14 cellular contexts compared by ENCODE assay signal in genomic region chr12:6530576-6531260, GRCh38. TPM values are rescaled to one million over a fixed set of nuclear protein-coding genes. Genes with fewer than 3 reads are reported as not detected.
A peak's percentile ranks its signal among the peaks of the same experiment; 100 is the strongest.
DNase-seq lines count a peak whose midpoint lies in the region; ATAC-seq and TF ChIP-seq lines count a peak whose summit lies in the region.
"Had no signal": no experiment of that assay in that cellular context is flagged by ENCODE, and none has a peak within 500 bp of the region (broad histone marks: within the 10 kb centered on the region; RNA-seq: fewer than 3 reads in every experiment).

No MANE protein-coding gene starts in this region.

- H3K27me3 ChIP-seq in CD4-positive, alpha-beta T cell (ENCODE audit: control insufficient read depth, insufficient read depth, low read length) = no peaks in the 10 kb centered on the region
- H3K27me3 ChIP-seq in KMS-11 (ENCODE audit: insufficient read depth, low read depth) (no peaks in the 10 kb centered on the region), adipocyte (replicated peaks; ENCODE audit: control insufficient read depth, insufficient read depth, low read length) (no peaks in the 10 kb centered on the region), lower lobe of right lung (ENCODE audit: low read depth) (no peaks in the 10 kb centered on the region)

- no peaks in the 10 kb centered on the region for H3K9me3 ChIP-seq in CD4-positive, alpha-beta T cell (ENCODE audit: control insufficient read depth, low read length)
- H3K9me3 ChIP-seq in adipocyte (ENCODE audit: control insufficient read depth, low read length) (no peaks in the 10 kb centered on the region), lower lobe of right lung (no peaks in the 10 kb centered on the region)

- no peaks in the 10 kb centered on the region for H3K27me3 Mint-ChIP-seq in CD4-positive, alpha-beta T cell
- peaks cover 2% of the 10 kb centered on the region for H3K27me3 Mint-ChIP-seq in nephron progenitor cell (ENCODE audit: low read depth, poor library complexity)

- H3K4me3 ChIP-seq in KMS-11 (IDR thresholded peaks at IDR 0.05; ENCODE audit: insufficient read depth, low read depth, low read length) (no peak overlapping the region), adipocyte (ENCODE audit: low read length) (no peak overlapping the region), lower lobe of right lung (no peak overlapping the region)
- H3K4me3 ChIP-seq: coronary artery had no signal

- intact Hi-C loops in CD4-positive, alpha-beta T cell (cut with DNase I, micrococcal nuclease) = no loop called here
- intact Hi-C loops in lower lobe of right lung (cut with DNase I) = no loop called here

- peak overlapping the region; percentile 15 for H3K27ac Mint-ChIP-seq in CD4-positive, alpha-beta T cell
- peak overlapping the region; percentile 89 for H3K27ac Mint-ChIP-seq in nephron progenitor cell

- H3K4me2 ChIP-seq in KMS-11 = peak overlapping the region; percentile 98; the same call in 1 of the 2 replicates

- no peaks in the 10 kb centered on the region for H3K9me3 Mint-ChIP-seq in CD4-positive, alpha-beta T cell
- no peaks in the 10 kb centered on the region for H3K9me3 Mint-ChIP-seq in nephron progenitor cell

- CTCF ChIA-PET in CD4-positive, alpha-beta T cell (lab: Charles Lee) = interaction anchor here (0.7 kb wide), 1 partner anchor 107 kb away, joined by 3 read pairs; no protein-coding TSS in a partner anchor

- H3K4me1 Mint-ChIP-seq in CD4-positive, alpha-beta T cell (ENCODE audit: low read depth) = peaks cover 33% of the 10 kb centered on the region
- H3K4me1 Mint-ChIP-seq in nephron progenitor cell = peaks cover 40% of the 10 kb centered on the region

- H3K4me1 ChIP-seq in KMS-11 (ENCODE audit: low read depth, poor library complexity, severe bottlenecking) (peaks cover 21% of the 10 kb centered on the region), adipocyte (ENCODE audit: control insufficient read depth, insufficient read depth, low read length) (peaks cover 21% of the 10 kb centered on the region), lower lobe of right lung (peaks cover 29% of the 10 kb centered on the region)

- ATAC-seq in CD4-positive, alpha-beta T cell (ENCODE audit: poor library complexity) = no peak
- ATAC-seq in HG03469 (IDR thresholded peaks at IDR 0.05; ENCODE audit: unreplicated experiment) (no peak), lower lobe of right lung (no peak)
- ATAC-seq: sciatic nerve had no signal

- no peak overlapping the region for H3K27ac ChIP-seq in CD4-positive, alpha-beta T cell (ENCODE audit: low read depth, low read length)
- H3K27ac ChIP-seq in KMS-11 = peak overlapping the region; percentile 99; the same call in 1 of the 2 replicates
- no peak overlapping the region for H3K27ac ChIP-seq in lower lobe of right lung

- H3K36me3 ChIP-seq in KMS-11 (ENCODE audit: insufficient read depth) = peaks cover 8% of the 10 kb centered on the region; the same call in 1 of the 2 replicates
- H3K36me3 ChIP-seq in adipocyte (ENCODE audit: control insufficient read depth, insufficient read depth, low read length, severe bottlenecking) = peaks cover 61% of the 10 kb centered on the region
- H3K36me3 ChIP-seq in lower lobe of right lung = peaks cover 61% of the 10 kb centered on the region

- H3K36me3 Mint-ChIP-seq in CD4-positive, alpha-beta T cell (ENCODE audit: low read depth) = peaks cover 87% of the 10 kb centered on the region
- H3K36me3 Mint-ChIP-seq in nephron progenitor cell (ENCODE audit: low read depth) = peaks cover 57% of the 10 kb centered on the region

- DNase-seq in CD4-positive, alpha-beta T cell = no peak
- no peak for DNase-seq in adipocyte (ENCODE audit: low read depth)
- DNase-seq in nephron progenitor cell = no peak
- no peak for DNase-seq in GM19240 (ENCODE audit: insufficient read length, low spot score)
- no peak for DNase-seq in lower lobe of right lung
- DNase-seq: activated gamma-delta T cell, DMS153, NCI-H1048, NCI-H446, RPMI8226 had no signal

- H3K79me2 ChIP-seq in KMS-11 (ENCODE audit: insufficient read depth, low read depth) = peaks cover 26% of the 10 kb centered on the region

- no peak overlapping the region; the same call in 1 of the 2 replicates for H3K9ac ChIP-seq in KMS-11
- peak overlapping the region; percentile 9 for H3K9ac ChIP-seq in adipocyte (ENCODE audit: low read length)

- H3K4me3 Mint-ChIP-seq in CD4-positive, alpha-beta T cell = peak overlapping the region; percentile 16
- H3K4me3 Mint-ChIP-seq in nephron progenitor cell = peak overlapping the region; percentile 30

- H4K20me1 ChIP-seq in KMS-11 (ENCODE audit: insufficient read depth) = peaks cover 5% of the 10 kb centered on the region; the same call in 1 of the 2 replicates

- no peak overlapping the region for H2AFZ ChIP-seq in KMS-11 (ENCODE audit: low read depth)

- no peak for TF ChIP-seq CTCF in CD4-positive, alpha-beta T cell (IDR thresholded peaks at IDR 0.05)
- no peak for TF ChIP-seq CTCF in KMS-11 (conservative IDR thresholded peaks at IDR 0.05; ENCODE audit: low read depth, low read length)
- no peak for TF ChIP-seq CTCF in nephron progenitor cell (IDR thresholded peaks at IDR 0.05)
- TF ChIP-seq CTCF in lower lobe of right lung (IDR thresholded peaks at IDR 0.05) = no peak

- POLR2A ChIA-PET in CD4-positive, alpha-beta T cell (lab: Charles Lee) = no interaction called here

RNA-seq across cellular contexts. Expression of gene GAPDH, which starts 3.6 kb away (rescaled TPM):
- 100 to 1,000 TPM; 498 to 508 TPM for total RNA-seq in CD4-positive, alpha-beta T cell
- total RNA-seq in lower lobe of right lung = 766 TPM

RNA-seq across cellular contexts. Expression of gene IFFO1, which starts 25.1 kb away (rescaled TPM):
- 10 to 100 TPM; 21.6 to 21.9 TPM for total RNA-seq in CD4-positive, alpha-beta T cell
- 27.6 TPM for total RNA-seq in lower lobe of right lung

RNA-seq across cellular contexts. Expression of gene NCAPD2, which starts 36.8 kb away (rescaled TPM):
- total RNA-seq in CD4-positive, alpha-beta T cell = 10 to 100 TPM; 13.7 to 14.9 TPM
- total RNA-seq in lower lobe of right lung = 32.0 TPM

RNA-seq across cellular contexts. Expression of gene NOP2, which starts 37.4 kb away (rescaled TPM):
- total RNA-seq in CD4-positive, alpha-beta T cell = 10 to 100 TPM; 75.3 to 76.8 TPM
- total RNA-seq in lower lobe of right lung = 30.2 TPM

RNA-seq across cellular contexts. Expression of gene MRPL51, which starts 37.7 kb away (rescaled TPM):
- total RNA-seq in CD4-positive, alpha-beta T cell = 10 to 100 TPM; 15.1 to 16.7 TPM
- total RNA-seq in lower lobe of right lung = 121 TPM
